ENCODE assay signal across 2 cellular contexts in the genomic region with DNA sequence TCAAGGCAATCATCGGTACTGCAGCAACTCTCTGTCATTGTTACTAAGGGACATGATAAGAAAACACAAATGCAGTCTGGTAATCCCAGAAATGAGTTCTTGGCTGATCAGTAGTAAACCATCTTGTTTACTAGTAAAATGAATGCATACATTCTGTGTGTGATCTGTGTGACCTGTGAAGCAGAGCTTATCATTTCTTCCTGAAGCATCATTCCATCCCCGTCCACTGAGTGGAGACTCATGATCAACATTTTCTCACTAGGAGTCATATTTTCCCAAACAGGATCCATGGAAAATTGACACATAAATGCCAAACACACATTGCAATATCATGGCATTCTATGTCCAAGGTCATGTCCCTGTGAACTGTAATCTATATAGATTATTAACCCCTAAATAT.
TF ChIP-seq lines count a peak whose summit lies in the region.

No MANE protein-coding gene starts in this region.

TF ChIP-seq in HCT116, 20 proteins besides CTCF, POLR2A, EP300 and RAD21 (continued from another document):
- TF ChIP-seq YY1 (IDR thresholded peaks at IDR 0.05; ENCODE audit: extremely low read depth, insufficient replicate concordance, low read depth, low read length) (no peak), EZH2 (IDR thresholded peaks at IDR 0.05) (no peak), ATF3 (IDR thresholded peaks at IDR 0.05) (no peak), ELF1 (IDR thresholded peaks at IDR 0.05; ENCODE audit: borderline replicate concordance, low read depth) (no peak), FOSL1 (IDR thresholded peaks at IDR 0.05; ENCODE audit: low read depth) (no peak), CEBPB (IDR thresholded peaks at IDR 0.05; ENCODE audit: low read depth) (no peak), SP1 (IDR thresholded peaks at IDR 0.05; ENCODE audit: low read depth) (no peak), EGR1 (IDR thresholded peaks at IDR 0.05; ENCODE audit: low read depth) (no peak), POLR2AphosphoS5 (IDR thresholded peaks at IDR 0.05; ENCODE audit: low read depth, low read length) (no peak)
- TF ChIP-seq, protein P1, sequence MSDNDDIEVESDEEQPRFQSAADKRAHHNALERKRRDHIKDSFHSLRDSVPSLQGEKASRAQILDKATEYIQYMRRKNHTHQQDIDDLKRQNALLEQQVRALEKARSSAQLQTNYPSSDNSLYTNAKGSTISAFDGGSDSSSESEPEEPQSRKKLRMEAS (IDR thresholded peaks at IDR 0.05), result no peak
- TF ChIP-seq, protein P2, sequence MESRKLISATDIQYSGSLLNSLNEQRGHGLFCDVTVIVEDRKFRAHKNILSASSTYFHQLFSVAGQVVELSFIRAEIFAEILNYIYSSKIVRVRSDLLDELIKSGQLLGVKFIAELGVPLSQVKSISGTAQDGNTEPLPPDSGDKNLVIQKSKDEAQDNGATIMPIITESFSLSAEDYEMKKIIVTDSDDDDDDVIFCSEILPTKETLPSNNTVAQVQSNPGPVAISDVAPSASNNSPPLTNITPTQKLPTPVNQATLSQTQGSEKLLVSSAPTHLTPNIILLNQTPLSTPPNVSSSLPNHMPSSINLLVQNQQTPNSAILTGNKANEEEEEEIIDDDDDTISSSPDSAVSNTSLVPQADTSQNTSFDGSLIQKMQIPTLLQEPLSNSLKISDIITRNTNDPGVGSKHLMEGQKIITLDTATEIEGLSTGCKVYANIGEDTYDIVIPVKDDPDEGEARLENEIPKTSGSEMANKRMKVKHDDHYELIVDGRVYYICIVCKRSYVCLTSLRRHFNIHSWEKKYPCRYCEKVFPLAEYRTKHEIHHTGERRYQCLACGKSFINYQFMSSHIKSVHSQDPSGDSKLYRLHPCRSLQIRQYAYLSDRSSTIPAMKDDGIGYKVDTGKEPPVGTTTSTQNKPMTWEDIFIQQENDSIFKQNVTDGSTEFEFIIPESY (IDR thresholded peaks at IDR 0.05; ENCODE audit: extremely low read depth, insufficient replicate concordance, low read length), result no peak
TF ChIP-seq in HCT116: peak in this region for 0.

TF ChIP-seq in WTC11, 78 proteins besides CTCF, POLR2A, EP300 and RAD21 (continued from another document):
- TF ChIP-seq, protein P3, sequence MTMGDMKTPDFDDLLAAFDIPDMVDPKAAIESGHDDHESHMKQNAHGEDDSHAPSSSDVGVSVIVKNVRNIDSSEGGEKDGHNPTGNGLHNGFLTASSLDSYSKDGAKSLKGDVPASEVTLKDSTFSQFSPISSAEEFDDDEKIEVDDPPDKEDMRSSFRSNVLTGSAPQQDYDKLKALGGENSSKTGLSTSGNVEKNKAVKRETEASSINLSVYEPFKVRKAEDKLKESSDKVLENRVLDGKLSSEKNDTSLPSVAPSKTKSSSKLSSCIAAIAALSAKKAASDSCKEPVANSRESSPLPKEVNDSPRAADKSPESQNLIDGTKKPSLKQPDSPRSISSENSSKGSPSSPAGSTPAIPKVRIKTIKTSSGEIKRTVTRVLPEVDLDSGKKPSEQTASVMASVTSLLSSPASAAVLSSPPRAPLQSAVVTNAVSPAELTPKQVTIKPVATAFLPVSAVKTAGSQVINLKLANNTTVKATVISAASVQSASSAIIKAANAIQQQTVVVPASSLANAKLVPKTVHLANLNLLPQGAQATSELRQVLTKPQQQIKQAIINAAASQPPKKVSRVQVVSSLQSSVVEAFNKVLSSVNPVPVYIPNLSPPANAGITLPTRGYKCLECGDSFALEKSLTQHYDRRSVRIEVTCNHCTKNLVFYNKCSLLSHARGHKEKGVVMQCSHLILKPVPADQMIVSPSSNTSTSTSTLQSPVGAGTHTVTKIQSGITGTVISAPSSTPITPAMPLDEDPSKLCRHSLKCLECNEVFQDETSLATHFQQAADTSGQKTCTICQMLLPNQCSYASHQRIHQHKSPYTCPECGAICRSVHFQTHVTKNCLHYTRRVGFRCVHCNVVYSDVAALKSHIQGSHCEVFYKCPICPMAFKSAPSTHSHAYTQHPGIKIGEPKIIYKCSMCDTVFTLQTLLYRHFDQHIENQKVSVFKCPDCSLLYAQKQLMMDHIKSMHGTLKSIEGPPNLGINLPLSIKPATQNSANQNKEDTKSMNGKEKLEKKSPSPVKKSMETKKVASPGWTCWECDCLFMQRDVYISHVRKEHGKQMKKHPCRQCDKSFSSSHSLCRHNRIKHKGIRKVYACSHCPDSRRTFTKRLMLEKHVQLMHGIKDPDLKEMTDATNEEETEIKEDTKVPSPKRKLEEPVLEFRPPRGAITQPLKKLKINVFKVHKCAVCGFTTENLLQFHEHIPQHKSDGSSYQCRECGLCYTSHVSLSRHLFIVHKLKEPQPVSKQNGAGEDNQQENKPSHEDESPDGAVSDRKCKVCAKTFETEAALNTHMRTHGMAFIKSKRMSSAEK (CRISPR knock-in tag; IDR thresholded peaks at IDR 0.05; ENCODE audit: borderline replicate concordance), result no peak
- no peak for TF ChIP-seq NFYB (CRISPR knock-in tag; conservative IDR thresholded peaks at IDR 0.05; ENCODE audit: low read depth)
TF ChIP-seq in WTC11: peak in this region for 0.
